In genomic region chr11:94837317-94837716, GRCh38 we compare ENCODE assay signal across 18 cellular contexts.
"Had no signal": no experiment of that assay in that cellular context is flagged by ENCODE, and none has a peak within 500 bp of the region (broad histone marks: within the 10 kb centered on the region; RNA-seq: fewer than 3 reads in every experiment).

No MANE protein-coding gene starts in this region.

- H3K27me3 ChIP-seq: esophagus squamous epithelium, right lobe of liver had no signal

- H3K9me3 ChIP-seq: esophagus squamous epithelium, prostate gland, right lobe of liver had no signal

- H3K36me3 Mint-ChIP-seq: activated naive CD8-positive, alpha-beta T cell had no signal

- H3K36me3 ChIP-seq: prostate gland had no signal

- H3K4me3 ChIP-seq: esophagus squamous epithelium, prostate gland, right lobe of liver had no signal

- ATAC-seq: activated T-cell treated with anti-CD3 and anti-CD28 coated beads, Interleukin-2, amount 50 U/mL, for 72 hours; stimulated activated naive CD8-positive, alpha-beta T cell treated with anti-CD3 and anti-CD28 coated beads, Interleukin-15, Interleukin-2, amounts not matched to agents 100 U/mL and 50 U/mL, for 24 hours; WTC11 had no signal

- H3K27me3 Mint-ChIP-seq: activated CD4-positive, alpha-beta memory T cell treated with anti-CD3 and anti-CD28 coated beads, Interleukin-2, amount 10 ng/mL, durations not matched to agents 7 days and 5 days; activated naive CD8-positive, alpha-beta T cell; brain had no signal

- H3K4me3 Mint-ChIP-seq: activated CD4-positive, alpha-beta memory T cell treated with anti-CD3 and anti-CD28 coated beads, Interleukin-2, amount 10 ng/mL, durations not matched to agents 7 days and 5 days; activated naive CD8-positive, alpha-beta T cell; activated T-cell treated with anti-CD3 and anti-CD28 coated beads, Interleukin-2, amount 50 U/mL, for 72 hours; brain; nephron; T-helper 1 cell treated with Interleukin-12 subunit alpha and Interleukin-12 subunit beta and Interleukin-4 antibody, amounts not matched to agents 30 μg/mL and 1 μg/mL, for 36 hours; WTC11 had no signal

- H3K27ac ChIP-seq: esophagus squamous epithelium, prostate gland, right lobe of liver had no signal

- H3K27ac Mint-ChIP-seq: activated CD4-positive, alpha-beta memory T cell treated with anti-CD3 and anti-CD28 coated beads, Interleukin-2, amount 10 ng/mL, durations not matched to agents 7 days and 5 days; activated naive CD8-positive, alpha-beta T cell; activated T-cell treated with anti-CD3 and anti-CD28 coated beads, Interleukin-2, amount 50 U/mL, for 72 hours; nephron; T-helper 1 cell treated with Interleukin-12 subunit alpha and Interleukin-12 subunit beta and Interleukin-4 antibody, amounts not matched to agents 30 μg/mL and 1 μg/mL, for 36 hours; WTC11 had no signal

- DNase-seq: activated CD4-positive, alpha-beta memory T cell treated with anti-CD3 and anti-CD28 coated beads, Interleukin-2, amount 10 ng/mL, durations not matched to agents 7 days and 5 days; activated CD4-positive, alpha-beta T cell treated with anti-CD3 and anti-CD28 coated beads for 4 hours; activated CD8-positive, alpha-beta memory T cell treated with anti-CD3 and anti-CD28 coated beads, Interleukin-2, amount 50 U/mL, for 4 hours; activated gamma-delta T cell treated with Interleukin-2 at 50 U/mL for 16 hours; activated T-cell treated with anti-CD3 and anti-CD28 coated beads, Interleukin-2, amount 50 U/mL, for 72 hours; cortex of kidney; effector CD4-positive, alpha-beta T cell; esophagus squamous epithelium; mesendoderm; occipital lobe; right lobe of liver; stimulated activated naive CD8-positive, alpha-beta T cell treated with anti-CD3 and anti-CD28 coated beads, Interleukin-15, Interleukin-2, amounts not matched to agents 100 U/mL and 50 U/mL, for 24 hours had no signal

- H3K9me3 Mint-ChIP-seq: activated CD4-positive, alpha-beta memory T cell treated with anti-CD3 and anti-CD28 coated beads, Interleukin-2, amount 10 ng/mL, durations not matched to agents 7 days and 5 days; activated T-cell treated with anti-CD3 and anti-CD28 coated beads, Interleukin-2, amount 50 U/mL, for 72 hours; brain; nephron; T-helper 1 cell treated with Interleukin-12 subunit alpha and Interleukin-12 subunit beta and Interleukin-4 antibody, amounts not matched to agents 30 μg/mL and 1 μg/mL, for 36 hours; WTC11 had no signal

- H3K4me1 Mint-ChIP-seq: activated CD4-positive, alpha-beta memory T cell treated with anti-CD3 and anti-CD28 coated beads, Interleukin-2, amount 10 ng/mL, durations not matched to agents 7 days and 5 days; WTC11 had no signal
